1 cellular context compared by ENCODE assay signal in genomic region chr10:3955954-3956617, GRCh38.
TF ChIP-seq lines count a peak whose summit lies in the region.

No MANE protein-coding gene starts in this region.

TF ChIP-seq in K562, 482 proteins besides CTCF, POLR2A, EP300 and RAD21 (continued from another document):
- TF ChIP-seq CHD7 (IDR thresholded peaks at IDR 0.05; ENCODE audit: low read depth, low read length) (no peak), CTBP1 (IDR thresholded peaks at IDR 0.05; ENCODE audit: borderline replicate concordance) (no peak)
TF ChIP-seq in K562: peak in this region for 0.
